1 cellular context compared by ENCODE assay signal in genomic region chr4:168784786-168785461, GRCh38.
TF ChIP-seq lines count a peak whose summit lies in the region.

No MANE protein-coding gene starts in this region.

TF ChIP-seq in GM23338, 12 proteins besides CTCF, POLR2A, EP300 and RAD21 (continued from another document):
- TF ChIP-seq, protein P1, sequence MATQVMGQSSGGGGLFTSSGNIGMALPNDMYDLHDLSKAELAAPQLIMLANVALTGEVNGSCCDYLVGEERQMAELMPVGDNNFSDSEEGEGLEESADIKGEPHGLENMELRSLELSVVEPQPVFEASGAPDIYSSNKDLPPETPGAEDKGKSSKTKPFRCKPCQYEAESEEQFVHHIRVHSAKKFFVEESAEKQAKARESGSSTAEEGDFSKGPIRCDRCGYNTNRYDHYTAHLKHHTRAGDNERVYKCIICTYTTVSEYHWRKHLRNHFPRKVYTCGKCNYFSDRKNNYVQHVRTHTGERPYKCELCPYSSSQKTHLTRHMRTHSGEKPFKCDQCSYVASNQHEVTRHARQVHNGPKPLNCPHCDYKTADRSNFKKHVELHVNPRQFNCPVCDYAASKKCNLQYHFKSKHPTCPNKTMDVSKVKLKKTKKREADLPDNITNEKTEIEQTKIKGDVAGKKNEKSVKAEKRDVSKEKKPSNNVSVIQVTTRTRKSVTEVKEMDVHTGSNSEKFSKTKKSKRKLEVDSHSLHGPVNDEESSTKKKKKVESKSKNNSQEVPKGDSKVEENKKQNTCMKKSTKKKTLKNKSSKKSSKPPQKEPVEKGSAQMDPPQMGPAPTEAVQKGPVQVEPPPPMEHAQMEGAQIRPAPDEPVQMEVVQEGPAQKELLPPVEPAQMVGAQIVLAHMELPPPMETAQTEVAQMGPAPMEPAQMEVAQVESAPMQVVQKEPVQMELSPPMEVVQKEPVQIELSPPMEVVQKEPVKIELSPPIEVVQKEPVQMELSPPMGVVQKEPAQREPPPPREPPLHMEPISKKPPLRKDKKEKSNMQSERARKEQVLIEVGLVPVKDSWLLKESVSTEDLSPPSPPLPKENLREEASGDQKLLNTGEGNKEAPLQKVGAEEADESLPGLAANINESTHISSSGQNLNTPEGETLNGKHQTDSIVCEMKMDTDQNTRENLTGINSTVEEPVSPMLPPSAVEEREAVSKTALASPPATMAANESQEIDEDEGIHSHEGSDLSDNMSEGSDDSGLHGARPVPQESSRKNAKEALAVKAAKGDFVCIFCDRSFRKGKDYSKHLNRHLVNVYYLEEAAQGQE (IDR thresholded peaks at IDR 0.05; ENCODE audit: unreplicated experiment) = no peak
- TF ChIP-seq ZNF114 (CRISPR knock-in tag; IDR thresholded peaks at IDR 0.05) (no peak), NANOG (IDR thresholded peaks at IDR 0.05; ENCODE audit: borderline replicate concordance) (no peak), POLR2AphosphoS5 (IDR thresholded peaks at IDR 0.05; ENCODE audit: low read depth) (no peak)
- TF ChIP-seq, protein P2, sequence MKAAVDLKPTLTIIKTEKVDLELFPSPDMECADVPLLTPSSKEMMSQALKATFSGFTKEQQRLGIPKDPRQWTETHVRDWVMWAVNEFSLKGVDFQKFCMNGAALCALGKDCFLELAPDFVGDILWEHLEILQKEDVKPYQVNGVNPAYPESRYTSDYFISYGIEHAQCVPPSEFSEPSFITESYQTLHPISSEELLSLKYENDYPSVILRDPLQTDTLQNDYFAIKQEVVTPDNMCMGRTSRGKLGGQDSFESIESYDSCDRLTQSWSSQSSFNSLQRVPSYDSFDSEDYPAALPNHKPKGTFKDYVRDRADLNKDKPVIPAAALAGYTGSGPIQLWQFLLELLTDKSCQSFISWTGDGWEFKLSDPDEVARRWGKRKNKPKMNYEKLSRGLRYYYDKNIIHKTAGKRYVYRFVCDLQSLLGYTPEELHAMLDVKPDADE (IDR thresholded peaks at IDR 0.05) = no peak
